Comparison of ENCODE assay signal across 21 cellular contexts in the genomic region with DNA sequence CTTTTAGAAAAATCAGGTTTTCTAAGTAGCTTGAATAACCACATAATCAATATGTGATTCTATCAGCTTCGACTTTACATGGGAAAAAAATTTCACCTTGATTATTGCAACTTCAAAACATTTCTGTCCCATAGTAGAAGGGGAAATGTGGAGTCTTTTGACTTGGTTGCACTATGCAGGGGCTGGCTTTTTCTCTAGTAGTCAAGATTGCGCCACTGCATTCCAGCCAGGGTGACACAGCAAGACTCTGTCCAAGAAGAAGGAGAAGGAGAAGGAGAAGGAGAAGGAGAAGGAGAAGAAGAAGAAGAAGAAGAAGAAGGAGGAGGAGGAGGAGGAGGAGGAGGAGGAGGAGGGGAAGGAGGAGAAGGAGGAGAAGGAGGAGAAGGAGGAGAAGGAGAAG.
DNase-seq lines count a peak whose midpoint lies in the region; ATAC-seq and TF ChIP-seq lines count a peak whose summit lies in the region.
"Had no signal": no experiment of that assay in that cellular context is flagged by ENCODE, and none has a peak within 500 bp of the region (broad histone marks: within the 10 kb centered on the region; RNA-seq: fewer than 3 reads in every experiment).

No MANE protein-coding gene starts in this region.

- TF ChIP-seq EP300 in Ishikawa (IDR thresholded peaks at IDR 0.05; ENCODE audit: borderline replicate concordance): no peak

- peaks cover 37% of the 10 kb centered on the region for H3K4me1 Mint-ChIP-seq in CD8-positive, alpha-beta T cell (ENCODE audit: low read depth)
- H3K4me1 Mint-ChIP-seq in endothelial cell (ENCODE audit: unreplicated experiment): peaks cover 19% of the 10 kb centered on the region
- peaks cover 32 to 53% (median 43%) of the 10 kb centered on the region in 4 donors for H3K4me1 Mint-ChIP-seq in naive thymus-derived CD8-positive, alpha-beta T cell

- CTCF ChIA-PET in CD8-positive, alpha-beta T cell (lab: Charles Lee): no interaction called here

- H3K36me3 ChIP-seq in CD8-positive, alpha-beta T cell (ENCODE audit: insufficient read depth, low read length): no peaks in the 10 kb centered on the region
- no peaks in the 10 kb centered on the region for H3K36me3 ChIP-seq in mucosa of descending colon (ENCODE audit: low read depth)
- H3K36me3 ChIP-seq: brain microvascular endothelial cell, vagina had no signal

- H3K9me3 Mint-ChIP-seq in CD8-positive, alpha-beta T cell: no peaks in the 10 kb centered on the region
- no peaks in the 10 kb centered on the region for H3K9me3 Mint-ChIP-seq in endothelial cell (ENCODE audit: unreplicated experiment)
- no peaks in the 10 kb centered on the region for H3K9me3 Mint-ChIP-seq in naive thymus-derived CD8-positive, alpha-beta T cell
- H3K9me3 Mint-ChIP-seq: activated T-helper 17 cell treated with anti-CD3 and anti-CD28 coated beads, Interleukin-2, amount 50 U/mL, for 72 hours; endodermal cell; nephron had no signal

- H3K27me3 ChIP-seq in CD8-positive, alpha-beta T cell (ENCODE audit: insufficient read depth, low read length): no peaks in the 10 kb centered on the region
- H3K27me3 ChIP-seq: brain microvascular endothelial cell, vagina had no signal

- no peak overlapping the region for H3K27ac ChIP-seq in CD8-positive, alpha-beta T cell (ENCODE audit: low read depth, low read length)
- H3K27ac ChIP-seq: brain microvascular endothelial cell, vagina had no signal

- ATAC-seq in CD8-positive, alpha-beta T cell: no peak
- ATAC-seq in naive thymus-derived CD8-positive, alpha-beta T cell: no peak
- ATAC-seq in mucosa of descending colon (no peak), GM19035 (IDR thresholded peaks at IDR 0.05; ENCODE audit: unreplicated experiment) (no peak)
- ATAC-seq: activated T-helper 17 cell treated with anti-CD3 and anti-CD28 coated beads, Interleukin-2, amount 50 U/mL, for 72 hours; GM12878; K562; left colon had no signal

- H3K4me3 Mint-ChIP-seq in CD8-positive, alpha-beta T cell: no peak overlapping the region
- H3K4me3 Mint-ChIP-seq in endothelial cell (ENCODE audit: unreplicated experiment): no peak overlapping the region
- peak overlapping the region in 6 of 10 donors; percentile 17 to 80 (median 36) for H3K4me3 Mint-ChIP-seq in naive thymus-derived CD8-positive, alpha-beta T cell
- H3K4me3 Mint-ChIP-seq: activated T-helper 17 cell treated with anti-CD3 and anti-CD28 coated beads, Interleukin-2, amount 50 U/mL, for 72 hours; endodermal cell; nephron had no signal

- H3K27ac Mint-ChIP-seq in CD8-positive, alpha-beta T cell: peak overlapping the region; percentile 46
- H3K27ac Mint-ChIP-seq in endothelial cell (ENCODE audit: unreplicated experiment): peak overlapping the region; percentile 67
- peak overlapping the region in 8 of 10 donors; percentile 29 to 95 (median 76) for H3K27ac Mint-ChIP-seq in naive thymus-derived CD8-positive, alpha-beta T cell
- H3K27ac Mint-ChIP-seq: activated T-helper 17 cell treated with anti-CD3 and anti-CD28 coated beads, Interleukin-2, amount 50 U/mL, for 72 hours; endodermal cell had no signal

- no peaks in the 10 kb centered on the region for H3K36me3 Mint-ChIP-seq in CD8-positive, alpha-beta T cell
- no peaks in the 10 kb centered on the region for H3K36me3 Mint-ChIP-seq in endothelial cell (ENCODE audit: low read depth, unreplicated experiment)
- H3K36me3 Mint-ChIP-seq in naive thymus-derived CD8-positive, alpha-beta T cell: no peaks in the 10 kb centered on the region

- H3K9me3 ChIP-seq in CD8-positive, alpha-beta T cell (ENCODE audit: low read length): no peaks in the 10 kb centered on the region
- no peaks in the 10 kb centered on the region for H3K9me3 ChIP-seq in mucosa of descending colon
- H3K9me3 ChIP-seq: vagina had no signal

- POLR2A ChIA-PET in CD8-positive, alpha-beta T cell (lab: Charles Lee): no interaction called here
- POLR2A ChIA-PET in naive thymus-derived CD8-positive, alpha-beta T cell (lab: Charles Lee): no interaction called here

- TF ChIP-seq CTCF in CD8-positive, alpha-beta T cell (IDR thresholded peaks at IDR 0.05): no peak
- TF ChIP-seq CTCF in endothelial cell (IDR thresholded peaks at IDR 0.05; ENCODE audit: unreplicated experiment): no peak
- TF ChIP-seq CTCF in mucosa of descending colon (IDR thresholded peaks at IDR 0.05): no peak

- H3K27me3 Mint-ChIP-seq in CD8-positive, alpha-beta T cell (ENCODE audit: low read depth): no peaks in the 10 kb centered on the region
- no peaks in the 10 kb centered on the region for H3K27me3 Mint-ChIP-seq in endothelial cell (ENCODE audit: unreplicated experiment)
- H3K27me3 Mint-ChIP-seq in naive thymus-derived CD8-positive, alpha-beta T cell: peaks cover 0 to 4% (median 0%) of the 10 kb centered on the region in 5 donors

- peaks cover 25% of the 10 kb centered on the region for H3K4me1 ChIP-seq in CD8-positive, alpha-beta T cell (ENCODE audit: insufficient read depth, low read length)
- no peaks in the 10 kb centered on the region for H3K4me1 ChIP-seq in mucosa of descending colon (ENCODE audit: low read depth)
- H3K4me1 ChIP-seq: vagina had no signal

- DNase-seq in CD8-positive, alpha-beta T cell: no peak
- DNase-seq in endothelial cell (ENCODE audit: low spot score) (no peak), NCI-H146 (lab: John Stamatoyannopoulos, UW) (no peak), DMS79 treated with DMSO at 0.1 percent for 48 hours (lab: John Stamatoyannopoulos, UW) (no peak), mucosa of descending colon (no peak)
- no peak for DNase-seq in naive thymus-derived CD8-positive, alpha-beta T cell
- DNase-seq: activated CD4-positive, alpha-beta T cell treated with anti-CD3 and anti-CD28 coated beads, Interleukin-2, amount 50 U/mL, for 4 hours; brain microvascular endothelial cell; C1 segment of cervical spinal cord; endodermal cell; left colon; NCI-H774; SHP77; stimulated activated CD4-positive, alpha-beta T cell treated with anti-CD3 and anti-CD28 coated beads, Interleukin-4, amount 100 ng/mL, for 24 hours had no signal

- intact Hi-C loops in CD8-positive, alpha-beta T cell (cut with DNase I, micrococcal nuclease): no loop called here
- intact Hi-C loops in mucosa of descending colon (cut with DNase I, micrococcal nuclease): no loop called here

- no peak for TF ChIP-seq RAD21 in Ishikawa (IDR thresholded peaks at IDR 0.05; ENCODE audit: low read depth)

- no peak overlapping the region for H3K4me3 ChIP-seq in CD8-positive, alpha-beta T cell (ENCODE audit: low read depth, low read length)
- no peak overlapping the region for H3K4me3 ChIP-seq in mucosa of descending colon
- H3K4me3 ChIP-seq: GM12878, K562, vagina had no signal

TF ChIP-seq in Ishikawa, 13 proteins besides CTCF, POLR2A, EP300 and RAD21:
- peak; percentile 63 for TF ChIP-seq CEBPB (IDR thresholded peaks at IDR 0.05)
- TF ChIP-seq TAF1 (IDR thresholded peaks at IDR 0.05; ENCODE audit: low read depth): no peak
- TF ChIP-seq TCF12 (IDR thresholded peaks at IDR 0.05; ENCODE audit: low read depth): no peak
- TF ChIP-seq, protein P1, sequence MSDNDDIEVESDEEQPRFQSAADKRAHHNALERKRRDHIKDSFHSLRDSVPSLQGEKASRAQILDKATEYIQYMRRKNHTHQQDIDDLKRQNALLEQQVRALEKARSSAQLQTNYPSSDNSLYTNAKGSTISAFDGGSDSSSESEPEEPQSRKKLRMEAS (IDR thresholded peaks at IDR 0.05): no peak
- no peak for TF ChIP-seq NFIC (IDR thresholded peaks at IDR 0.05)

Comparison
In these comparisons a context has a peak if more than half of its experiments do, and no peak if none do; other contexts are left out.
1. H3K4me3 Mint-ChIP-seq: peak in naive thymus-derived CD8-positive, alpha-beta T cell (6 of 10); none in CD8-positive, alpha-beta T cell (single experiment) and endothelial cell (single experiment).
2. Peak in every context shown above with its lines, with median percentiles within 50 percentile points of each other: H3K27ac Mint-ChIP-seq.